Comparison of ENCODE assay signal across 8 cellular contexts in the genomic region with DNA sequence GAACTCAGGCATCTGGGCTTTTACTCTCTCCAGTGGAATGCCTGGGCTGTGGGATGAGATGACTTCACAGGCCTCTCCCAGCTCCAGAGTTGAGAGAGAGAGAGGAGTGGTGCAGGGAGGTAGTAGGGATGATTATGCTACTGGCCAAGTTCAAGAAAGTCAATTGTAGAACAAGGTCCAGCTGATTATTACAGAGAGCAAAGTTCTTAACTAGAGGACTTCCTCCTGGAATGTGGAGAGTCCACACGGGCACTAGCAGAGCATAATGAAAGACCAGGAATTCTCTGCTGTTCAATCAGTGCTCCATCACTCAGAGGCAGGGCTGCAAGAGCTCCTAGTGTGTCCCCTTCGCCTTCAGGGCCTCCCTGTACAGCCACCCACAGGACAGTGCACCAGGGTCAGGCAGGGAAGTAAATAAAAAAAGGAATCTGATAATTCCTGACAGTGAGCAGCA. TPM values are rescaled to one million over a fixed set of nuclear protein-coding genes. Genes with fewer than 3 reads are reported as not detected.
DNase-seq lines count a peak whose midpoint lies in the region; ATAC-seq and TF ChIP-seq lines count a peak whose summit lies in the region.

No MANE protein-coding gene starts in this region.

- no peak overlapping the region for H3K27ac ChIP-seq in CD8-positive, alpha-beta T cell (ENCODE audit: low read depth, low read length)
- H3K27ac ChIP-seq in psoas muscle, result peak overlapping the region; percentile 75

- peaks cover under 1% of the 10 kb centered on the region for H3K27me3 Mint-ChIP-seq in CD8-positive, alpha-beta T cell (ENCODE audit: low read depth)

- peaks cover 18% of the 10 kb centered on the region for H3K4me1 Mint-ChIP-seq in CD8-positive, alpha-beta T cell (ENCODE audit: low read depth)

- no peak overlapping the region for H3K27ac Mint-ChIP-seq in CD8-positive, alpha-beta T cell

- H3K4me3 Mint-ChIP-seq in CD8-positive, alpha-beta T cell, result peak overlapping the region; percentile 76

- H3K36me3 ChIP-seq in CD8-positive, alpha-beta T cell (ENCODE audit: insufficient read depth, low read length), result no peaks in the 10 kb centered on the region
- H3K36me3 ChIP-seq in psoas muscle (ENCODE audit: insufficient read depth in 1 of 2, low read depth in 1 of 2), result no peaks in the 10 kb centered on the region

- H3K36me3 Mint-ChIP-seq in CD8-positive, alpha-beta T cell, result no peaks in the 10 kb centered on the region

- WGBS in psoas muscle, 3 donors, result 32 to 38% (median 36%) methylated on average over 2 of the region's 2 CpGs

- no peaks in the 10 kb centered on the region for H3K9me3 Mint-ChIP-seq in CD8-positive, alpha-beta T cell

- CTCF ChIA-PET in CD8-positive, alpha-beta T cell (lab: Charles Lee), result interaction anchor here (0.6 to 2.0 kb wide), 2 partner anchors 16 to 279 kb away, joined by 3 to 9 read pairs; no protein-coding TSS in a partner anchor
- CTCF ChIA-PET in GM10248 (lab: Yijun Ruan, JAX), result interaction anchor here (1.0 to 8.3 kb wide), 2 partner anchors 12 to 16 kb away, joined by 3 to 57 read pairs; no protein-coding TSS in a partner anchor

- no peak overlapping the region for H3K4me3 ChIP-seq in CD8-positive, alpha-beta T cell (ENCODE audit: low read depth, low read length)
- peak overlapping the region; percentile 65 for H3K4me3 ChIP-seq in psoas muscle

- H3K9me3 ChIP-seq in CD8-positive, alpha-beta T cell (ENCODE audit: low read length), result no peaks in the 10 kb centered on the region
- H3K9me3 ChIP-seq in psoas muscle, result no peaks in the 10 kb centered on the region

- no peak for ATAC-seq in CD8-positive, alpha-beta T cell
- ATAC-seq in SK-N-SH treated with all-trans-retinoic acid at 6 μM for 48 hours (peak; percentile 39), psoas muscle (peak; percentile 9 to 29 (median 20)), HG03135 (IDR thresholded peaks at IDR 0.05; ENCODE audit: unreplicated experiment) (no peak)

- H3K27me3 ChIP-seq in CD8-positive, alpha-beta T cell (ENCODE audit: insufficient read depth, low read length), result no peaks in the 10 kb centered on the region
- H3K27me3 ChIP-seq in psoas muscle (ENCODE audit: insufficient read depth in 3 of 3, low read length in 2 of 3), result peaks cover 0 to 5% (median 4%) of the 10 kb centered on the region in 3 donors

- H3K4me1 ChIP-seq in CD8-positive, alpha-beta T cell (ENCODE audit: insufficient read depth, low read length), result peaks cover 14% of the 10 kb centered on the region
- peaks cover 3% of the 10 kb centered on the region for H3K4me1 ChIP-seq in psoas muscle

- no peak for DNase-seq in CD8-positive, alpha-beta T cell
- DNase-seq in fibroblast of gingiva (ENCODE audit: low read depth), result peak; percentile 54
- no peak for DNase-seq in psoas muscle
- DNase-seq in amniotic stem cell (lab: John Stamatoyannopoulos, UW), result no peak
- no peak for DNase-seq in NCI-H1092 (lab: John Stamatoyannopoulos, UW)
- DNase-seq in GM10248 (ENCODE audit: extremely low spot score), result no peak

- POLR2A ChIA-PET in CD8-positive, alpha-beta T cell (lab: Charles Lee), result no interaction called here
- POLR2A ChIA-PET in GM10248 (lab: Yijun Ruan, JAX), result interaction anchor here (0.6 kb wide), 1 partner anchor 10 kb away, joined by 3 read pairs; no protein-coding TSS in a partner anchor

- intact Hi-C loops in CD8-positive, alpha-beta T cell (cut with DNase I, micrococcal nuclease), result loop anchor here in 1 of 2 experiments (1.0 to 5.0 kb wide), 4 partner anchors 17 to 839 kb away; a partner anchor contains a TSS
- intact Hi-C loops in psoas muscle (cut with DNase I), result no loop called here

- TF ChIP-seq CTCF in CD8-positive, alpha-beta T cell (IDR thresholded peaks at IDR 0.05), result no peak
- no peak for TF ChIP-seq CTCF in psoas muscle (IDR thresholded peaks at IDR 0.05)
- no peak for TF ChIP-seq CTCF in GM10248 (IDR thresholded peaks at IDR 0.05; ENCODE audit: control extremely low read depth, extremely low read depth, low read depth, missing control alignments)

TF ChIP-seq in SK-N-SH treated with all-trans-retinoic acid at 6 μM for 48 hours, 23 proteins besides CTCF, POLR2A, EP300 and RAD21:
- TF ChIP-seq, protein P1, sequence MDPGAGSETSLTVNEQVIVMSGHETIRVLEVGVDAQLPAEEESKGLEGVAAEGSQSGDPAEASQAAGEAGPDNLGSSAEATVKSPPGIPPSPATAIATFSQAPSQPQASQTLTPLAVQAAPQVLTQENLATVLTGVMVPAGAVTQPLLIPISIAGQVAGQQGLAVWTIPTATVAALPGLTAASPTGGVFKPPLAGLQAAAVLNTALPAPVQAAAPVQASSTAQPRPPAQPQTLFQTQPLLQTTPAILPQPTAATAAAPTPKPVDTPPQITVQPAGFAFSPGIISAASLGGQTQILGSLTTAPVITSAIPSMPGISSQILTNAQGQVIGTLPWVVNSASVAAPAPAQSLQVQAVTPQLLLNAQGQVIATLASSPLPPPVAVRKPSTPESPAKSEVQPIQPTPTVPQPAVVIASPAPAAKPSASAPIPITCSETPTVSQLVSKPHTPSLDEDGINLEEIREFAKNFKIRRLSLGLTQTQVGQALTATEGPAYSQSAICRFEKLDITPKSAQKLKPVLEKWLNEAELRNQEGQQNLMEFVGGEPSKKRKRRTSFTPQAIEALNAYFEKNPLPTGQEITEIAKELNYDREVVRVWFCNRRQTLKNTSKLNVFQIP (CRISPR knock-in tag; IDR thresholded peaks at IDR 0.05; ENCODE audit: borderline replicate concordance, low read depth), result no peak
- TF ChIP-seq, protein P2, sequence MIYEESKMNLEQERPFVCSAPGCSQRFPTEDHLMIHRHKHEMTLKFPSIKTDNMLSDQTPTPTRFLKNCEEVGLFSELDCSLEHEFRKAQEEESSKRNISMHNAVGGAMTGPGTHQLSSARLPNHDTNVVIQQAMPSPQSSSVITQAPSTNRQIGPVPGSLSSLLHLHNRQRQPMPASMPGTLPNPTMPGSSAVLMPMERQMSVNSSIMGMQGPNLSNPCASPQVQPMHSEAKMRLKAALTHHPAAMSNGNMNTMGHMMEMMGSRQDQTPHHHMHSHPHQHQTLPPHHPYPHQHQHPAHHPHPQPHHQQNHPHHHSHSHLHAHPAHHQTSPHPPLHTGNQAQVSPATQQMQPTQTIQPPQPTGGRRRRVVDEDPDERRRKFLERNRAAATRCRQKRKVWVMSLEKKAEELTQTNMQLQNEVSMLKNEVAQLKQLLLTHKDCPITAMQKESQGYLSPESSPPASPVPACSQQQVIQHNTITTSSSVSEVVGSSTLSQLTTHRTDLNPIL (CRISPR knock-in tag; IDR thresholded peaks at IDR 0.05; ENCODE audit: low read depth), result no peak
- no peak for TF ChIP-seq TCF4 (CRISPR knock-in tag; IDR thresholded peaks at IDR 0.05; ENCODE audit: borderline replicate concordance)
- no peak for TF ChIP-seq ZC3H10 (CRISPR knock-in tag; IDR thresholded peaks at IDR 0.05)
- TF ChIP-seq RARB (CRISPR knock-in tag; IDR thresholded peaks at IDR 0.05), result no peak
- no peak for TF ChIP-seq ZNF8 (CRISPR knock-in tag; IDR thresholded peaks at IDR 0.05)
- no peak for TF ChIP-seq ISL1 (CRISPR knock-in tag; IDR thresholded peaks at IDR 0.05)
- TF ChIP-seq PPARA (CRISPR knock-in tag; IDR thresholded peaks at IDR 0.05; ENCODE audit: borderline replicate concordance), result no peak
- TF ChIP-seq TOX (CRISPR knock-in tag; IDR thresholded peaks at IDR 0.05; ENCODE audit: borderline replicate concordance), result no peak
- TF ChIP-seq GLIS3 (CRISPR knock-in tag; IDR thresholded peaks at IDR 0.05), result no peak

RNA-seq across cellular contexts. Expression of a gene that starts 0.7 kb away (rescaled TPM):
- total RNA-seq in CD8-positive, alpha-beta T cell, result 1 to 10 TPM; 4.4 to 5.0 TPM
- 100 to 1,000 TPM in 1 of 4 donors, 10 to 100 TPM in 3; 49.8 to 123 (median 74.1) TPM for total RNA-seq in psoas muscle
- 10 to 100 TPM; 11.0 to 28.3 (median 14.4) TPM for polyA plus RNA-seq in psoas muscle

Comparison
In these comparisons a context has a peak if more than half of its experiments do, and no peak if none do; other contexts are left out.
1. ATAC-seq: peak in SK-N-SH treated with all-trans-retinoic acid at 6 μM for 48 hours (single experiment) and psoas muscle (4 of 4); none in CD8-positive, alpha-beta T cell (single experiment) and HG03135 (single experiment).
2. RNA of a gene that starts 0.7 kb away (total RNA-seq): 49.8 to 123 TPM in psoas muscle; 4.4 to 5.0 TPM in CD8-positive, alpha-beta T cell; every median in the first group is over 4 times any median in the second.